1 cellular context compared by ENCODE assay signal in genomic region chr15:99925661-99926461, GRCh38.
TF ChIP-seq lines count a peak whose summit lies in the region.

No MANE protein-coding gene starts in this region.

TF ChIP-seq in HEK293, 187 proteins besides CTCF, POLR2A, EP300 and RAD21 (continued from another document):
- peak; percentile 56; the same call in 1 of the 2 replicates for TF ChIP-seq PATZ1 (tag by site-specific recombination; IDR thresholded peaks at IDR 0.05)
- TF ChIP-seq ZNF658 (tag by site-specific recombination; IDR thresholded peaks at IDR 0.05) = no peak
- TF ChIP-seq ZNF214 (tag by site-specific recombination; IDR thresholded peaks at IDR 0.05; ENCODE audit: borderline replicate concordance) = no peak
- TF ChIP-seq ZNF704 (tag by site-specific recombination; IDR thresholded peaks at IDR 0.05) = no peak
- no peak for TF ChIP-seq HIC1 (tag by site-specific recombination; IDR thresholded peaks at IDR 0.05)
- no peak for TF ChIP-seq ZNF600 (tag by site-specific recombination; IDR thresholded peaks at IDR 0.05)
- no peak for TF ChIP-seq ZNF792 (tag by site-specific recombination; IDR thresholded peaks at IDR 0.05)
- TF ChIP-seq ZBTB6 (tag by site-specific recombination; IDR thresholded peaks at IDR 0.05) = no peak
- no peak for TF ChIP-seq ZNF768 (tag by site-specific recombination; IDR thresholded peaks at IDR 0.05)
- no peak for TF ChIP-seq BCL6B (tag by site-specific recombination; IDR thresholded peaks at IDR 0.05)
